ENCODE assay signal across 1 cellular context in genomic region chr11:66975403-66976047, GRCh38.
TF ChIP-seq lines count a peak whose summit lies in the region.

No MANE protein-coding gene starts in this region.

TF ChIP-seq in H1, 55 proteins besides CTCF, POLR2A, EP300 and RAD21:
- TF ChIP-seq CHD7 (IDR thresholded peaks at IDR 0.05; ENCODE audit: insufficient replicate concordance, low read length) (no peak), KDM1A (IDR thresholded peaks at IDR 0.05; ENCODE audit: borderline replicate concordance, low read length) (peak; percentile 99), HDAC2 (IDR thresholded peaks at IDR 0.05; ENCODE audit: borderline replicate concordance in 1 of 2, low read depth in 2 of 2, low read length in 2 of 2) (peak in 1 of 2 experiments; percentile 96; a peak in 1 of 4 replicates), KDM5A (IDR thresholded peaks at IDR 0.05; ENCODE audit: low read length) (no peak)
